ENCODE assay signal across 14 cellular contexts in the genomic region with DNA sequence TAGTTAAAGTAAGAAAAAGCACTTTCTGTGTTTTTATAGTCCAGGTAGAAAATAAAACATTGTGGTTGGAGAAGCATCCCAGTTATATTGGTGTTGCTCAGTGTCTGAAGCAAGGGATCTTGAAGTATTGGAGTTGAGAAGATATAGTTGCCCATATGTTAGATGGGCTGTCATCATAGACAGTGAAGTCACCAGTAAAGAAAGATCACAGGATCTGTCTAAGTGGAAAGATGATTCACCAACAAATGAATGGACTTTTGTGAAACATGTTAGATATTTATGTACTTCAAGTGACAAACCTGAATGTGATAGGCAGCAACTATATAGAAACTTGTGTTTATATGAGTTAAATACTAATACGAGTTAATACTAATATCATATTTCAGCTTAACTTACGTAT. TPM values are rescaled to one million over a fixed set of nuclear protein-coding genes. Genes with fewer than 3 reads are reported as not detected.
"Had no signal": no experiment of that assay in that cellular context is flagged by ENCODE, and none has a peak within 500 bp of the region (broad histone marks: within the 10 kb centered on the region; RNA-seq: fewer than 3 reads in every experiment).

No MANE protein-coding gene starts in this region.

- H3K27me3 ChIP-seq: right atrium auricular region, tibial nerve had no signal

- H3K4me3 Mint-ChIP-seq: activated CD4-positive, alpha-beta memory T cell treated with anti-CD3 and anti-CD28 coated beads for 36 hours; activated naive CD8-positive, alpha-beta T cell treated with anti-CD3 and anti-CD28 coated beads for 36 hours; activated T-cell treated with anti-CD3 and anti-CD28 coated beads, Interleukin-2, amount 50 U/mL, for 4 hours; naive B cell; stimulated activated effector memory CD8-positive, alpha-beta T cell treated with anti-CD3 and anti-CD28 coated beads, Interleukin-12 subunit alpha, Interleukin-12 subunit beta, amount 100 ng/mL, for 72 hours; T-helper 17 cell had no signal

- H3K79me2 ChIP-seq: parathyroid adenoma had no signal

- H3K27me3 Mint-ChIP-seq: activated CD4-positive, alpha-beta memory T cell treated with anti-CD3 and anti-CD28 coated beads for 36 hours; activated naive CD8-positive, alpha-beta T cell treated with anti-CD3 and anti-CD28 coated beads for 36 hours; naive B cell; T-helper 17 cell had no signal

- H3K4me1 Mint-ChIP-seq: activated naive CD8-positive, alpha-beta T cell treated with anti-CD3 and anti-CD28 coated beads for 36 hours; naive B cell; stimulated activated effector memory CD8-positive, alpha-beta T cell treated with anti-CD3 and anti-CD28 coated beads, Interleukin-12 subunit alpha, Interleukin-12 subunit beta, amount 100 ng/mL, for 72 hours; T-helper 17 cell had no signal

- H3K9me3 ChIP-seq: right atrium auricular region, tibial nerve had no signal

- H3K27ac Mint-ChIP-seq: activated CD4-positive, alpha-beta memory T cell treated with anti-CD3 and anti-CD28 coated beads for 36 hours; activated naive CD8-positive, alpha-beta T cell treated with anti-CD3 and anti-CD28 coated beads for 36 hours; naive B cell; stimulated activated effector memory CD8-positive, alpha-beta T cell treated with anti-CD3 and anti-CD28 coated beads, Interleukin-12 subunit alpha, Interleukin-12 subunit beta, amount 100 ng/mL, for 72 hours; T-helper 17 cell had no signal

- H3K9me3 Mint-ChIP-seq: activated CD4-positive, alpha-beta memory T cell treated with anti-CD3 and anti-CD28 coated beads for 36 hours; activated naive CD8-positive, alpha-beta T cell treated with anti-CD3 and anti-CD28 coated beads for 36 hours; activated T-cell treated with anti-CD3 and anti-CD28 coated beads, Interleukin-2, amount 50 U/mL, for 4 hours; naive B cell; stimulated activated effector memory CD8-positive, alpha-beta T cell treated with anti-CD3 and anti-CD28 coated beads, Interleukin-12 subunit alpha, Interleukin-12 subunit beta, amount 100 ng/mL, for 72 hours had no signal

- H3K36me3 ChIP-seq: right atrium auricular region had no signal

- DNase-seq: activated CD4-positive, alpha-beta memory T cell treated with anti-CD3 and anti-CD28 coated beads for 36 hours; activated CD4-positive, alpha-beta T cell treated with anti-CD3 and anti-CD28 coated beads for 1 hour; activated gamma-delta T cell; activated naive CD8-positive, alpha-beta T cell treated with anti-CD3 and anti-CD28 coated beads for 36 hours; activated T-cell treated with anti-CD3 and anti-CD28 coated beads, Interleukin-2, amount 50 U/mL, for 4 hours; midbrain; naive B cell; small intestine; T-helper 17 cell had no signal

- H2AFZ ChIP-seq: parathyroid adenoma had no signal

- H3K27ac ChIP-seq: parathyroid adenoma had no signal

- H3K4me1 ChIP-seq: parathyroid adenoma, right atrium auricular region, tibial nerve had no signal

- H3K4me3 ChIP-seq: right atrium auricular region, tibial nerve had no signal

- H3K36me3 Mint-ChIP-seq: activated CD4-positive, alpha-beta memory T cell treated with anti-CD3 and anti-CD28 coated beads for 36 hours; activated naive CD8-positive, alpha-beta T cell treated with anti-CD3 and anti-CD28 coated beads for 36 hours; naive B cell; stimulated activated effector memory CD8-positive, alpha-beta T cell treated with anti-CD3 and anti-CD28 coated beads, Interleukin-12 subunit alpha, Interleukin-12 subunit beta, amount 100 ng/mL, for 72 hours had no signal

- FAIRE-seq: colon, small intestine had no signal

RNA-seq across cellular contexts. Expression of a gene that starts 11.7 kb away (rescaled TPM):
- total RNA-seq: activated CD4-positive, alpha-beta memory T cell treated with anti-CD3 and anti-CD28 coated beads for 36 hours; activated naive CD8-positive, alpha-beta T cell treated with anti-CD3 and anti-CD28 coated beads for 36 hours; activated T-cell treated with anti-CD3 and anti-CD28 coated beads, Interleukin-2, amount 50 U/mL, for 4 hours had no signal

RNA-seq across cellular contexts. Expression of a gene that starts 31.6 kb away (rescaled TPM):
- total RNA-seq: activated CD4-positive, alpha-beta memory T cell treated with anti-CD3 and anti-CD28 coated beads for 36 hours; activated naive CD8-positive, alpha-beta T cell treated with anti-CD3 and anti-CD28 coated beads for 36 hours; activated T-cell treated with anti-CD3 and anti-CD28 coated beads, Interleukin-2, amount 50 U/mL, for 4 hours; T-helper 17 cell had no signal
